In the genomic region with DNA sequence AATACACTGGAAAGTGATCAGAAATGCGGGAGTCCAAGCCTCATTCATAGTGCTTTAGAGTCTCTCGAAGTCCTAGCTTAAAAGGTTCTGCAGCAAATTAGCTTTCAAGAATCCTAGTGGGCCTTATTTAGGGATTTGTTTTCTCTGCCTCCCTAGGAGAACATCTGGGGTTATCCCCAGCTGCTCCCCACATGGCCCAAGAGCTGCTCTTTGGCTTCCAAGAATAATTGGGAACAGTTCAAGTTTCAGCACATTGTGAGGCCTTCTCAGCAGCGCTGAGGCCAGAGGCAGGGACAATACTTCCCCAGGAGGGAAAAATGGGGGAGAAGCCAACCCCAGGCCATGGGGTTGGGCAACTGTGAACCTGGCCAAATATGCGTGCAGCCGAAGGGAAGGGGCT, we compare ENCODE assay signal across 22 cellular contexts.
DNase-seq lines count a peak whose midpoint lies in the region; ATAC-seq and FAIRE-seq lines count a peak whose summit lies in the region.
"Had no signal": no experiment of that assay in that cellular context is flagged by ENCODE, and none has a peak within 500 bp of the region (broad histone marks: within the 10 kb centered on the region; RNA-seq: fewer than 3 reads in every experiment).

No MANE protein-coding gene starts in this region.

- intact Hi-C loops in Right ventricle myocardium superior (cut with DNase I) (loop anchor here (10.0 kb wide), 1 partner anchor 67 kb away; no protein-coding TSS in a partner anchor), cardiac septum (cut with DNase I) (loop anchor here (5.0 to 10.0 kb wide), 2 partner anchors 110 to 477 kb away; a partner anchor contains a TSS)

- peak; percentile 81 for ATAC-seq in Right ventricle myocardium superior (ENCODE audit: poor library complexity)
- ATAC-seq: A549; natural killer cell treated with Interleukin-12 subunit alpha and Interleukin-12 subunit beta and Interleukin-15 and Interleukin-18, amount 100 ng/mL, for 72 hours; stimulated activated memory B cell treated with anti-CD40 and anti-IgM and Interleukin-4, amounts not matched to agents 10 μg/mL and 1 μg/mL and 100 μg/mL, for 72 hours had no signal

- peak; percentile 56 for DNase-seq in Right ventricle myocardium superior
- DNase-seq in cardiac septum (ENCODE audit: low spot score) = no peak
- DNase-seq in globus pallidus (ENCODE audit: low spot score) = peak; percentile 57
- peak; percentile 29 for DNase-seq in putamen (ENCODE audit: low spot score)
- DNase-seq in NCI-H510A treated with DMSO at 0.1 percent for 48 hours (lab: John Stamatoyannopoulos, UW) = no peak
- DNase-seq in NK-92 treated with Interleukin-12 subunit alpha and Interleukin-12 subunit beta, amount 100 ng/mL, for 24 hours (lab: John Stamatoyannopoulos, UW) = no peak
- no peak for DNase-seq in activated effector memory CD4-positive, alpha-beta T cell treated with Interleukin-2 at 50 U/mL for 16 hours
- DNase-seq in frontal cortex (ENCODE audit: low spot score in 2 of 2) = no peak
- DNase-seq: activated CD4-positive, alpha-beta T cell treated with anti-CD3 and anti-CD28 coated beads for 4 hours; effector CD8-positive, alpha-beta T cell; HFFc6; KG1; NCI-H146; NCI-H2171; NCI-H524 treated with DMSO at 0.1 percent for 48 hours; Peyer's patch; posterior cingulate gyrus; stimulated activated CD4-positive, alpha-beta T cell treated with anti-CD3 and anti-CD28 coated beads, Interleukin-2, amount 100 ng/mL, for 24 hours; tibial artery had no signal

- no peak for FAIRE-seq in frontal cortex (lab: Jason Lieb, UNC)
- FAIRE-seq: A549 had no signal

Comparison
In these comparisons a context has a peak if more than half of its experiments do, and no peak if none do; other contexts are left out.
1. DNase-seq: peak in Right ventricle myocardium superior (single experiment), globus pallidus (single experiment) and putamen (single experiment); none in cardiac septum (single experiment), NCI-H510A treated with DMSO at 0.1 percent for 48 hours (single experiment), NK-92 treated with Interleukin-12 subunit alpha and Interleukin-12 subunit beta, amount 100 ng/mL, for 24 hours (single experiment), activated effector memory CD4-positive, alpha-beta T cell treated with Interleukin-2 at 50 U/mL for 16 hours (single experiment) and frontal cortex (0 of 2).